In the genomic region with DNA sequence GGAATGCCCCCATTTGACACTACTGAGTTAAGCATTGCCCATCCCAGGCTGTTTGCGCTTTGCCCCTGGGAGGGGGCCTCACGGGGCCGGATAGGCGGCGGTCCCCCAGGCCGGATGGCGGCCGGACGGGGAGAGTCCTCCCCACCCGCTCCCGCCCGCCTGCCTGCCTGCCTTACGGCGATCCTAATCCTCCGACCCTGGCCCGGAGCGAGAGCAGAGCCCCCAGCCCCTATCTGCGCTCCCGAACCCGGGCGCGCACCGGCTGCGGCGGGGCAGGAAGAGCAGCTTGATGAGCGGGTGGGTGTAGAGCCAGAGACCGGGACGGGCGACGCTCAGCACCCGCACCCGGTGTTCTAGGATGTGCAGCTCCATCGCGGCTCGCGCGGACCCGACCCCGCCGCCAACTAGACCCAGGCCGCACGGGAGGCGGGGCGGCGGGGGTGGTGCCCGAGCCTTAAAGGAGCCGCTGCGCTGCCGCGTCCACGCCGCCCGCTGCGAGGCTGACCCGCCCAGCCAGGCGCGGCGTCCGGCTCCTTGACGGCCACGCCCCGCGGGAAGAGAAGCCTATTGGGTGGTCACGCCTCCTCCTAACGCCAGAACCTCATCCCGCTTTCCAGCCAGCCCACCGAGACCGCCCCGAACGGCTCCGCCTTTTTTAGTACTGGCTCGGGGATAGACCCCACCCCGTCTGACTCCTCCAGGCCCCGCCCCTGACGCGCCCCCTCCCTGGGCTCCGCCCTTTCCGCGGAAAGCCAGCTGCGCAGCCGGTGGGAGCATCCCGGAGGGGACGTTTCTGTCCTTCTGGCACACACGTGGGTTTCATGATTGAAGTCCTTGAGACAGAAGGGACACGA, we compare ENCODE assay signal across 8 cellular contexts. TPM values are rescaled to one million over a fixed set of nuclear protein-coding genes. Genes with fewer than 3 reads are reported as not detected.
DNase-seq lines count a peak whose midpoint lies in the region; ATAC-seq and TF ChIP-seq lines count a peak whose summit lies in the region.

Gene CASTOR1 (minus strand): TSS at position 380 of the 854 bp plus-strand sequence. CDS start 8 bp downstream, at position 372.

- H3K4me1 Mint-ChIP-seq in type B pancreatic cell (ENCODE audit: unreplicated experiment): peaks cover 9% of the 10 kb centered on the region

- TF ChIP-seq POLR2A in heart left ventricle (IDR thresholded peaks at IDR 0.05): peak; percentile 68 to 87

- TF ChIP-seq CTCF in GM12864 (IDR thresholded peaks at IDR 0.05; ENCODE audit: low read depth, low read length, missing control alignments) (no peak), heart left ventricle (IDR thresholded peaks at IDR 0.05) (peak in 1 of 12 donors; percentile 7), type B pancreatic cell (conservative IDR thresholded peaks at IDR 0.05) (no peak)

- no peaks in the 10 kb centered on the region for H3K9me3 ChIP-seq in heart left ventricle

- peak; percentile 78 for ATAC-seq in HG02678 (IDR thresholded peaks at IDR 0.05; ENCODE audit: unreplicated experiment)
- ATAC-seq in heart left ventricle: peak; percentile 85 to 91 (median 90)

- WGBS in adipose tissue, 3 donors: 0 to 1% (median 1%) methylated on average over 69 to 85 of the region's 85 CpGs
- WGBS in heart left ventricle, 4 donors: 0 to 1% (median 1%) methylated on average over 18 to 85 of the region's 85 CpGs

- H3K27me3 ChIP-seq in heart left ventricle: no peaks in the 10 kb centered on the region

- peak within 1 kb of the TSS; percentile 87 for H3K4me3 Mint-ChIP-seq in type B pancreatic cell

- no peaks in the 10 kb centered on the region for H3K27me3 Mint-ChIP-seq in type B pancreatic cell

- H3K27ac ChIP-seq in adipose tissue (ENCODE audit: low read depth, low read length) (peak within 1 kb of the TSS; percentile 71), heart left ventricle (peak within 1 kb of the TSS; percentile 84 to 98 (median 95))

- intact Hi-C loops in heart left ventricle (cut with DNase I): loop anchor here in 9 of 10 donors (1.0 to 5.0 kb wide), 7 partner anchors 33 to 97 kb away; partner anchors contain the start of genes SF3A1 (in 6 of the 9), TBC1D10A (in 6 of the 9), CCDC157 (in 5 of the 9) and RNF215 (in 3 of the 9)

- peaks cover 12 to 45% (median 37%) of the 10 kb centered on the region in 12 donors for H3K4me1 ChIP-seq in heart left ventricle

- H3K4me3 ChIP-seq in GM12864 (ENCODE audit: low read depth, low read length) (peak within 1 kb of the TSS; percentile 65), heart left ventricle (peak within 1 kb of the TSS; percentile 62 to 99 (median 87))

- peak within 1 kb of the TSS; percentile 90 for H3K27ac Mint-ChIP-seq in type B pancreatic cell

- DNase-seq in GM12864 (ENCODE audit: low read depth): peak; percentile 70
- DNase-seq in NCI-H1417 treated with DMSO at 0.1 percent for 48 hours (lab: John Stamatoyannopoulos, UW): peak; percentile 51
- DNase-seq in T follicular helper cell (ENCODE audit: low read depth): peak; percentile 83
- DNase-seq in heart left ventricle: peak; percentile 99 to 100 (median 99)
- DNase-seq in pons (ENCODE audit: low spot score): peak; percentile 93
- DNase-seq in type B pancreatic cell (ENCODE audit: extremely low spot score, unreplicated experiment): peak; percentile 97

- peaks cover 11% of the 10 kb centered on the region for H3K36me3 Mint-ChIP-seq in type B pancreatic cell

- H3K36me3 ChIP-seq in heart left ventricle: peaks cover 0 to 51% (median 31%) of the 10 kb centered on the region in 9 donors

- H3K9me3 Mint-ChIP-seq in type B pancreatic cell: no peaks in the 10 kb centered on the region

RNA-seq across cellular contexts. Expression of gene CASTOR1, which starts in this region (rescaled TPM):
- 10 to 100 TPM in 2 of 3 donors, 1 to 10 TPM in 1; 8.7 to 27.3 (median 19.3) TPM for polyA plus RNA-seq in adipose tissue
- total RNA-seq in heart left ventricle: 10 to 100 TPM in 3 of 9 donors, 1 to 10 TPM in 6; 3.8 to 16.6 (median 7.1) TPM
- polyA plus RNA-seq in heart left ventricle: 10 to 100 TPM in 1 of 2 donors, 1 to 10 TPM in 1; 7.0 to 10.2 TPM
- total RNA-seq in type B pancreatic cell (ENCODE audit: low replicate concordance): 11.4 TPM in 2 replicates

Comparison
In these comparisons a context has a peak if more than half of its experiments do, and no peak if none do; other contexts are left out.
1. Peak in every context shown above with its lines: DNase-seq, ATAC-seq, H3K4me3 ChIP-seq and H3K27ac ChIP-seq.